In the genomic region with DNA sequence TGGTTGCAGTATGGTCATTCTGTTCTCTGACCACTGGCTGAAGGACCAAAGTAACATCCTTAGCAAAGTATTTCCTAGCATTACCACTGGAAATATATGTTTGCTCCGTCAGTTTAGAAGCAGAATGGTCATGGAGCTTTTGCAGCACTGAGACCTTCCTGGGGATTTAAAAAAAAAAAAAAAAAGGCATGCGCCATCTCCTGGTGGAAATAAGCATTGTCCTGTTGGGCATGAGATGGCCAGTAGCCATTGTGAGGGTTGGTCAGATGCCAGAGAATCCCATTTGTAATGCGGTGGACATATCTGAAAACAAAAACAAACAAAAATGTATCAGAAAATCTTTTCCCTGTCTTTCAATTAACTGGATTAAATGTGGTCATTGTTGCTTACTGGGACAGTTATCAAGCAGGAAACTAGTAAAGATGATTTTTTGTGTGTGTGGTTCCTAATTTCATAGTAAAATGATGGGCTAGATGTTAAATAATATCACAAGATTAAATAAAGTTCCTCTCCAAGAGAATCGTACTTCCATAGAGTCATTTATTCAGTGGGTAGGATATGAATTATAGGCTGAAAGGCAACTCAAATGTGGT, we compare ENCODE assay signal across 8 cellular contexts.
A peak's percentile ranks its signal among the peaks of the same experiment; 100 is the strongest.
DNase-seq lines count a peak whose midpoint lies in the region; ATAC-seq and TF ChIP-seq lines count a peak whose summit lies in the region.

No MANE protein-coding gene starts in this region.

- no peaks in the 10 kb centered on the region for H3K27me3 ChIP-seq in tibial nerve

- no peaks in the 10 kb centered on the region for H3K9me3 ChIP-seq in tibial nerve

- ATAC-seq in Right ventricle myocardium inferior (peak; percentile 55), HG03565 (IDR thresholded peaks at IDR 0.05; ENCODE audit: unreplicated experiment) (no peak)

- DNase-seq in Right ventricle myocardium inferior (ENCODE audit: missing footprints) (no peak), cardiac septum (ENCODE audit: low spot score) (no peak), NAMALWA (ENCODE audit: low spot score) (peak; percentile 47), astrocyte of the hippocampus (ENCODE audit: low read depth, low spot score) (peak; percentile 90), inferior parietal cortex (ENCODE audit: extremely low spot score) (peak; percentile 65), tibial nerve (ENCODE audit: low spot score in 2 of 2) (peak in 1 of 2 donors; percentile 46)
- DNase-seq in activated CD4-positive, CD25-positive, alpha-beta regulatory T cell treated with anti-CD3 and anti-CD28 coated beads, Interleukin-2, amount 50 U/mL, for 72 hours: no peak

- intact Hi-C loops in Right ventricle myocardium inferior (cut with DNase I) (loop anchor here (5.0 kb wide), 3 partner anchors 66 to 326 kb away; no protein-coding TSS in a partner anchor), cardiac septum (cut with DNase I) (loop anchor here (1.0 to 5.0 kb wide), 3 partner anchors 176 to 326 kb away; no protein-coding TSS in a partner anchor)

- H3K36me3 ChIP-seq in tibial nerve: peaks cover 0 to 24% (median 0%) of the 10 kb centered on the region in 3 donors

- H3K4me1 ChIP-seq in tibial nerve: peaks cover 0 to 34% (median 10%) of the 10 kb centered on the region in 4 donors

- H3K27ac ChIP-seq in tibial nerve: peak overlapping the region in 2 of 4 donors; percentile 38 to 62

- TF ChIP-seq EP300 in tibial nerve (IDR thresholded peaks at IDR 0.05): no peak

- no peak overlapping the region for H3K4me3 ChIP-seq in tibial nerve

- peak; percentile 65 to 75 (median 69) for TF ChIP-seq CTCF in tibial nerve (IDR thresholded peaks at IDR 0.05)

- TF ChIP-seq POLR2A in tibial nerve (IDR thresholded peaks at IDR 0.05): no peak

- 12 to 18% methylated on average over 4 of the region's 4 CpGs for WGBS in tibial nerve, 2 donors

Comparison
In these comparisons a context has a peak if more than half of its experiments do, and no peak if none do; other contexts are left out.
1. DNase-seq: peak in NAMALWA (single experiment), astrocyte of the hippocampus (single experiment) and inferior parietal cortex (single experiment); none in Right ventricle myocardium inferior (single experiment), cardiac septum (single experiment) and activated CD4-positive, CD25-positive, alpha-beta regulatory T cell treated with anti-CD3 and anti-CD28 coated beads, Interleukin-2, amount 50 U/mL, for 72 hours (single experiment).